13 cellular contexts compared by ENCODE assay signal in the genomic region with DNA sequence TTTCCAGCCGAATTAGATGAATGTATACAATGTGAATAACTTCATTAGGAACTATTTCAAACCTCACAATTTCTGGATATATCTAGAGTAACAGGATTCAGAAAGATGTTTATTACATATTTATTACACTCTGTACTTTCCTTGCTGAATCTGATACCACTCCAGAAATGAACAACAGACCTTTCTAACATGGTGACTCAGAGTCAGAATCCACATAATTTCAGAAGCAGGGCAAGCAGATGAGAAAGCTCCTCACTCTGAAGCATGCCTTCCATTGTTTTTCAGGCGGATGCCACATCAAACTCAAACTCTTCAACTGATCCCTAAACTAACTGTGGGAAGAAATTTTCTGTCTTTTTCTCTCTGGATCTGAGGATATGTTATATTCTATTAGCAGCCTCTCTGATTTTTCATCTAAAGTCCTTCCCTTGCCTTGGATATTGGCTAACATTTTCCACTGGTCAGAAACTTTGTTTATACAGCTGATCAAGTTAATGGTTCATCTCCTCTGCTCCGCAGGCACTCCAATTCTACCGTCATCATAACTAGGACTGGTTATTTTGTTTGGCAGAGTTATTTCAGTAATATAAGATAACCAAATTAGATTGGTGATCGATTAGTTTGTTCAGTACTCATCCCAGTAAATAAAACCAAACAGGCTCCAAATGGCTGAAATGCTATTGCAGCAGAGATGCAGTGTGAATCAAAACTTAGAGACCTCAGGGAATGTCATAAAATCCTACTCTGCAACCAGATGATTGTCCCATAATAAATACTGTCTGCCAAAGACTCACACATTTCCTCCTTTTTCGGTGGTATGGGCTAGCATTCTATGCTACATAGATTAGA.
DNase-seq lines count a peak whose midpoint lies in the region; ATAC-seq, FAIRE-seq and TF ChIP-seq lines count a peak whose summit lies in the region.
"Had no signal": no experiment of that assay in that cellular context is flagged by ENCODE, and none has a peak within 500 bp of the region (broad histone marks: within the 10 kb centered on the region; RNA-seq: fewer than 3 reads in every experiment).

No MANE protein-coding gene starts in this region.

- peaks cover 12% of the 10 kb centered on the region for H3K9me3 Mint-ChIP-seq in activated naive CD8-positive, alpha-beta T cell treated with anti-CD3 and anti-CD28 coated beads for 36 hours

- peaks cover 4% of the 10 kb centered on the region for H3K36me3 Mint-ChIP-seq in activated naive CD8-positive, alpha-beta T cell treated with anti-CD3 and anti-CD28 coated beads for 36 hours
- H3K36me3 Mint-ChIP-seq: activated naive CD8-positive, alpha-beta T cell; naive B cell had no signal

- H3K4me3 Mint-ChIP-seq in activated naive CD8-positive, alpha-beta T cell treated with anti-CD3 and anti-CD28 coated beads for 36 hours, result no peak overlapping the region
- H3K4me3 Mint-ChIP-seq: activated naive CD8-positive, alpha-beta T cell had no signal

- intact Hi-C loops in heart right ventricle (cut with DNase I), result loop anchor here in 1 of 10 donors (10.0 kb wide), 1 partner anchor 59 kb away; no protein-coding TSS in a partner anchor

- H3K4me3 ChIP-seq in heart right ventricle, result no peak overlapping the region
- no peak overlapping the region for H3K4me3 ChIP-seq in skeletal muscle cell (ENCODE audit: low read depth, low read length)
- H3K4me3 ChIP-seq in SJCRH30, result no peak overlapping the region

- peaks cover 3% of the 10 kb centered on the region for H3K27me3 Mint-ChIP-seq in activated naive CD8-positive, alpha-beta T cell treated with anti-CD3 and anti-CD28 coated beads for 36 hours
- H3K27me3 Mint-ChIP-seq: activated naive CD8-positive, alpha-beta T cell; naive B cell had no signal

- H3K9me3 ChIP-seq in heart right ventricle (peaks cover 0 to 12% (median 5%) of the 10 kb centered on the region in 11 donors), SJCRH30 (replicated peaks) (peaks cover 6% of the 10 kb centered on the region)

- H3K36me3 ChIP-seq in heart right ventricle (no peaks in the 10 kb centered on the region), SJCRH30 (no peaks in the 10 kb centered on the region)

- FAIRE-seq in GM18507 (lab: Jason Lieb, UNC), result peak; percentile 78

- H3K27ac Mint-ChIP-seq in activated naive CD8-positive, alpha-beta T cell treated with anti-CD3 and anti-CD28 coated beads for 36 hours, result peak overlapping the region; percentile 62
- H3K27ac Mint-ChIP-seq: activated naive CD8-positive, alpha-beta T cell had no signal

- H3K4me1 Mint-ChIP-seq in activated naive CD8-positive, alpha-beta T cell treated with anti-CD3 and anti-CD28 coated beads for 36 hours, result peaks cover 33% of the 10 kb centered on the region

- no peak for DNase-seq in GM18507 (ENCODE audit: extremely low spot score, insufficient read length, low read depth)
- DNase-seq in activated naive CD8-positive, alpha-beta T cell treated with anti-CD3 and anti-CD28 coated beads for 36 hours, result no peak
- DNase-seq in heart right ventricle, result no peak
- DNase-seq in skeletal muscle cell (ENCODE audit: low read depth), result peak; percentile 34
- DNase-seq in HuH-7 (ENCODE audit: low spot score), result no peak
- no peak for DNase-seq in SJCRH30
- DNase-seq: DMS79; effector CD8-positive, alpha-beta T cell; naive B cell; NCI-H1092 treated with DMSO at 0.1 percent for 48 hours; NCI-H69 had no signal

- no peak for TF ChIP-seq CTCF in heart right ventricle (IDR thresholded peaks at IDR 0.05)

- H3K4me1 ChIP-seq in heart right ventricle, result peaks cover 0 to 10% (median 0%) of the 10 kb centered on the region in 9 donors
- peaks cover 3% of the 10 kb centered on the region; the same call in 1 of the 2 replicates for H3K4me1 ChIP-seq in SJCRH30

- no peaks in the 10 kb centered on the region for H3K27me3 ChIP-seq in heart right ventricle
- no peaks in the 10 kb centered on the region for H3K27me3 ChIP-seq in SJCRH30

- 70 to 72% methylated on average over 6 of the region's 6 CpGs for WGBS in heart right ventricle, 2 donors

- H3K27ac ChIP-seq in heart right ventricle (peak overlapping the region; percentile 28 to 77 (median 56)), SJCRH30 (no peak overlapping the region)

- ATAC-seq in heart right ventricle (peak in 7 of 8 donors; percentile 60 to 90 (median 80)), GM21526 (IDR thresholded peaks at IDR 0.05; ENCODE audit: low FRiP score, unreplicated experiment) (no peak)
